In genomic region chr5:107874810-107875209, GRCh38 we compare ENCODE assay signal across 1 cellular context.
TF ChIP-seq lines count a peak whose summit lies in the region.

No MANE protein-coding gene starts in this region.

TF ChIP-seq in Ishikawa, 13 proteins besides CTCF, POLR2A, EP300 and RAD21 (continued from another document):
- TF ChIP-seq ZBTB7A (IDR thresholded peaks at IDR 0.05; ENCODE audit: low read depth) = no peak
